In genomic region chr11:111871693-111872161, GRCh38 we compare ENCODE assay signal across 8 cellular contexts. TPM values are rescaled to one million over a fixed set of nuclear protein-coding genes. Genes with fewer than 3 reads are reported as not detected.
A peak's percentile ranks its signal among the peaks of the same experiment; 100 is the strongest.
DNase-seq lines count a peak whose midpoint lies in the region; TF ChIP-seq lines count a peak whose summit lies in the region.

No MANE protein-coding gene starts in this region.

- peak overlapping the region; percentile 86 to 98 (median 97) for H3K4me3 ChIP-seq in esophagus muscularis mucosa
- peak overlapping the region; percentile 94 for H3K4me3 ChIP-seq in ovary

- peaks cover 5 to 41% (median 23%) of the 10 kb centered on the region in 4 donors for H3K36me3 ChIP-seq in esophagus muscularis mucosa
- H3K36me3 ChIP-seq in ovary: no peaks in the 10 kb centered on the region

- H3K9me3 ChIP-seq in esophagus muscularis mucosa (no peaks in the 10 kb centered on the region), ovary (no peaks in the 10 kb centered on the region)

- TF ChIP-seq EP300 in esophagus muscularis mucosa (IDR thresholded peaks at IDR 0.05) (no peak), ovary (IDR thresholded peaks at IDR 0.05) (no peak)

- DNase-seq in DMS53 (lab: John Stamatoyannopoulos, UW) (peak; percentile 41), DMS53 treated with DMSO at 0.1 percent for 48 hours (lab: John Stamatoyannopoulos, UW; ENCODE audit: unreplicated experiment) (no peak), SK-MEL-5 (ENCODE audit: low read depth, low spot score) (peak; percentile 2), esophagus muscularis mucosa (ENCODE audit: extremely low spot score) (no peak), ovary (no peak), NK-92 (lab: John Stamatoyannopoulos, UW; ENCODE audit: unreplicated experiment) (no peak), Ammon's horn (ENCODE audit: low spot score) (no peak), NCI-H446 treated with DMSO at 0.1 percent for 48 hours (lab: John Stamatoyannopoulos, UW) (no peak)

- H3K4me1 ChIP-seq in esophagus muscularis mucosa (peaks cover 7 to 26% (median 22%) of the 10 kb centered on the region in 4 donors), ovary (ENCODE audit: insufficient read depth) (peaks cover 3% of the 10 kb centered on the region)

- no peak for TF ChIP-seq CTCF in esophagus muscularis mucosa (IDR thresholded peaks at IDR 0.05)
- TF ChIP-seq CTCF in ovary (IDR thresholded peaks at IDR 0.05): no peak

- WGBS in esophagus muscularis mucosa: 49% methylated on average over 5 of the region's 5 CpGs
- 50 to 55% (median 50%) methylated on average over 5 of the region's 5 CpGs for WGBS in ovary, 3 donors

- H3K27ac ChIP-seq in esophagus muscularis mucosa (replicated peaks in 1 of 4) (peak overlapping the region; percentile 91 to 96 (median 92)), ovary (peak overlapping the region; percentile 47 to 85)

- intact Hi-C loops in esophagus muscularis mucosa (cut with DNase I): loop anchor here (10.0 kb wide), 1 partner anchor 213 kb away; the partner anchor contains the start of genes SDHD and TIMM8B
- intact Hi-C loops in ovary (cut with DNase I): loop anchor here in 3 of 4 donors (5.0 to 10.0 kb wide), 3 partner anchors 106 to 213 kb away; partner anchors contain the start of genes SDHD (in 1 of the 3) and TIMM8B (in 1 of the 3)

- no peaks in the 10 kb centered on the region for H3K27me3 ChIP-seq in esophagus muscularis mucosa
- no peaks in the 10 kb centered on the region for H3K27me3 ChIP-seq in ovary

- in situ Hi-C loops in SK-MEL-5 (cut with HindIII; ENCODE audit: low pct_unique_long_range_greater_than_20kb, low sequenced_read_pairs): no loop called here

- TF ChIP-seq POLR2A in esophagus muscularis mucosa (IDR thresholded peaks at IDR 0.05; ENCODE audit: low read depth) (no peak), ovary (IDR thresholded peaks at IDR 0.05) (no peak)

RNA-seq across cellular contexts. Expression of gene ALG9, which starts 0.3 kb away (rescaled TPM):
- total RNA-seq in SK-MEL-5 (2014; rRNA removed; shearing (Covaris generic)): 33.6 and 39.0 TPM in 2 replicates
- polyA plus RNA-seq in SK-MEL-5 (2015; cell fraction: cytosol; rRNA removed): 22.4 and 30.6 TPM in 2 replicates
- 20.3 and 22.1 TPM in 2 replicates for polyA plus RNA-seq in SK-MEL-5 (2015; cell fraction: nucleus; rRNA removed)
- total RNA-seq in esophagus muscularis mucosa (10 to 100 TPM; 18.4 to 24.1 (median 22.1) TPM), ovary (10 to 100 TPM; 24.4 to 39.9 (median 29.3) TPM)
- 10 to 100 TPM; 12.0 to 43.5 TPM for polyA plus RNA-seq in ovary

RNA-seq across cellular contexts. Expression of gene FDXACB1, which starts 7.2 kb away (rescaled TPM):
- 2.0 and 2.2 TPM in 2 replicates for total RNA-seq in SK-MEL-5 (2014; rRNA removed; shearing (Covaris generic))
- 1.1 and 1.8 TPM in 2 replicates for polyA plus RNA-seq in SK-MEL-5 (2015; cell fraction: cytosol; rRNA removed)
- polyA plus RNA-seq in SK-MEL-5 (2015; cell fraction: nucleus; rRNA removed): 2.3 and 2.8 TPM in 2 replicates
- total RNA-seq in esophagus muscularis mucosa (under 1 TPM; 0.83 to 0.92 (median 0.84) TPM), ovary (1 to 10 TPM; 1.3 to 2.9 (median 1.8) TPM)
- 1 to 10 TPM; 1.4 to 2.8 TPM for polyA plus RNA-seq in ovary

RNA-seq across cellular contexts. Expression of gene CFAP68, which starts 7.6 kb away (rescaled TPM):
- total RNA-seq in SK-MEL-5 (2014; rRNA removed; shearing (Covaris generic)): 39.3 and 40.6 TPM in 2 replicates
- 9.8 and 22.8 TPM in 2 replicates for polyA plus RNA-seq in SK-MEL-5 (2015; cell fraction: cytosol; rRNA removed)
- polyA plus RNA-seq in SK-MEL-5 (2015; cell fraction: nucleus; rRNA removed): 2.7 and 4.0 TPM in 2 replicates
- total RNA-seq in esophagus muscularis mucosa: 10 to 100 TPM in 3 of 4 donors, 1 to 10 TPM in 1; 8.7 to 21.7 (median 19.9) TPM
- 10 to 100 TPM; 11.6 to 40.9 (median 21.4) TPM for total RNA-seq in ovary
- polyA plus RNA-seq in ovary: 10 to 100 TPM; 28.6 to 70.1 TPM

RNA-seq across cellular contexts. Expression of gene CRYAB, which starts 39.8 kb away (rescaled TPM):
- total RNA-seq in SK-MEL-5 (2014; rRNA removed; shearing (Covaris generic)): 5.0 and 9.9 TPM in 2 replicates
- polyA plus RNA-seq in SK-MEL-5 (2015; cell fraction: cytosol; rRNA removed): 3.5 and 7.0 TPM in 2 replicates
- 2.9 TPM in 1 of 2 replicates, not detected in the other for polyA plus RNA-seq in SK-MEL-5 (2015; cell fraction: nucleus; rRNA removed)
- total RNA-seq in esophagus muscularis mucosa: 100 to 1,000 TPM; 315 to 493 (median 382) TPM
- 100 to 1,000 TPM in 1 of 7 donors, 10 to 100 TPM in 6; 22.7 to 121 (median 72.5) TPM for total RNA-seq in ovary
- polyA plus RNA-seq in ovary: 100 to 1,000 TPM in 1 of 2 donors, 10 to 100 TPM in 1; 69.2 to 301 TPM

RNA-seq across cellular contexts. Expression of gene HSPB2, which starts 40.8 kb away (rescaled TPM):
- not detected in 2 replicates for total RNA-seq in SK-MEL-5 (2014; rRNA removed; shearing (Covaris generic))
- not detected in 2 replicates for polyA plus RNA-seq in SK-MEL-5 (2015; cell fraction: cytosol; rRNA removed)
- not detected in 2 replicates for polyA plus RNA-seq in SK-MEL-5 (2015; cell fraction: nucleus; rRNA removed)
- total RNA-seq in esophagus muscularis mucosa (1 to 10 TPM; 1.2 to 4.0 (median 2.4) TPM), ovary (10 to 100 TPM in 1 of 7 donors, 1 to 10 TPM in 4, under 1 TPM in 1, not detected in 1; 0.34 to 10.3 (median 7.6) TPM)
- polyA plus RNA-seq in ovary: 10 to 100 TPM in 1 of 2 donors, 1 to 10 TPM in 1; 5.0 to 11.8 TPM

Comparison
In these comparisons a context has a peak if more than half of its experiments do, and no peak if none do; other contexts are left out.
1. DNase-seq: peak in DMS53 (single experiment) and SK-MEL-5 (single experiment); none in DMS53 treated with DMSO at 0.1 percent for 48 hours (single experiment), esophagus muscularis mucosa (single experiment), ovary (0 of 5), NK-92 (single experiment), Ammon's horn (single experiment) and NCI-H446 treated with DMSO at 0.1 percent for 48 hours (single experiment).